Comparison of ENCODE assay signal across 14 cellular contexts in genomic region chr17:29107933-29108805, GRCh38.
DNase-seq lines count a peak whose midpoint lies in the region; ATAC-seq and TF ChIP-seq lines count a peak whose summit lies in the region.
"Had no signal": no experiment of that assay in that cellular context is flagged by ENCODE, and none has a peak within 500 bp of the region (broad histone marks: within the 10 kb centered on the region; RNA-seq: fewer than 3 reads in every experiment).

No MANE protein-coding gene starts in this region.

- H3K4ac ChIP-seq in mesendoderm (ENCODE audit: low read depth, low read length) = no peak overlapping the region

- in situ Hi-C loops in ACHN (cut with HindIII; ENCODE audit: low pct_ligation_motif_present, low pct_unique_long_range_greater_than_20kb, low sequenced_read_pairs) = no loop called here

- H3K27me3 ChIP-seq in mesendoderm (ENCODE audit: insufficient read depth, low read length, poor library complexity) = no peaks in the 10 kb centered on the region

- H3K4me3 Mint-ChIP-seq in activated CD4-positive, alpha-beta T cell treated with anti-CD3 and anti-CD28 coated beads, Interleukin-2, amount 10 ng/mL, durations not matched to agents 7 days and 5 days = no peak overlapping the region
- H3K4me3 Mint-ChIP-seq: central memory CD8-positive, alpha-beta T cell had no signal

- no peak overlapping the region for H3K18ac ChIP-seq in mesendoderm (ENCODE audit: low read length)

- H2AK5ac ChIP-seq in mesendoderm (ENCODE audit: low read length) = no peak overlapping the region

- ATAC-seq in GM21515 (IDR thresholded peaks at IDR 0.05; ENCODE audit: unreplicated experiment) = no peak

- H3K36me3 Mint-ChIP-seq in activated CD4-positive, alpha-beta T cell treated with anti-CD3 and anti-CD28 coated beads, Interleukin-2, amount 10 ng/mL, durations not matched to agents 7 days and 5 days (ENCODE audit: low read depth) = peaks cover 31% of the 10 kb centered on the region

- no CpG with 5 or more reads among the region's 10 CpGs for WGBS in mesendoderm (ENCODE audit: extremely low coverage, insufficient coverage, low lambda C conversion rate)

- CTCF ChIA-PET in activated CD4-positive, alpha-beta T cell treated with anti-CD3 and anti-CD28 coated beads, Interleukin-2, amount 10 ng/mL, durations not matched to agents 7 days and 5 days (lab: Charles Lee) = interaction anchor here (0.6 to 0.9 kb wide), 3 partner anchors 41 to 241 kb away, joined by 3 to 4 read pairs (median 3); no protein-coding TSS in a partner anchor

- POLR2A ChIA-PET in activated CD4-positive, alpha-beta T cell treated with anti-CD3 and anti-CD28 coated beads, Interleukin-2, amount 10 ng/mL, durations not matched to agents 7 days and 5 days (lab: Charles Lee) = no interaction called here

- H3K27ac ChIP-seq in mesendoderm (ENCODE audit: low read depth, low read length) = no peak overlapping the region
- H3K27ac ChIP-seq: prostate gland, thoracic aorta had no signal

- H2BK120ac ChIP-seq in mesendoderm (ENCODE audit: low read depth, low read length) = no peak overlapping the region

- no peaks in the 10 kb centered on the region for H3K79me2 ChIP-seq in mesendoderm (ENCODE audit: control insufficient read depth, insufficient read depth, low read length)

- H2BK15ac ChIP-seq in mesendoderm (replicated peaks; ENCODE audit: low read depth) = no peak overlapping the region

- H3K23ac ChIP-seq in mesendoderm (ENCODE audit: low read length) = no peak overlapping the region

- no peak overlapping the region for H2BK5ac ChIP-seq in mesendoderm (ENCODE audit: low read length)

- no peaks in the 10 kb centered on the region for H3K79me1 ChIP-seq in mesendoderm (ENCODE audit: low read length)

- H3K27ac Mint-ChIP-seq in activated CD4-positive, alpha-beta T cell treated with anti-CD3 and anti-CD28 coated beads, Interleukin-2, amount 10 ng/mL, durations not matched to agents 7 days and 5 days = no peak overlapping the region

- H3K4me2 ChIP-seq in mesendoderm (ENCODE audit: low read length) = no peak overlapping the region

- peaks cover 2% of the 10 kb centered on the region for H3K4me1 ChIP-seq in mesendoderm (ENCODE audit: control insufficient read depth, low read depth, low read length)
- H3K4me1 ChIP-seq: prostate gland had no signal

- H3K9me3 Mint-ChIP-seq in activated CD4-positive, alpha-beta T cell treated with anti-CD3 and anti-CD28 coated beads, Interleukin-2, amount 10 ng/mL, durations not matched to agents 7 days and 5 days = no peaks in the 10 kb centered on the region
- H3K9me3 Mint-ChIP-seq: central memory CD8-positive, alpha-beta T cell had no signal

- H4K5ac ChIP-seq in mesendoderm (ENCODE audit: low read length) = no peak overlapping the region

- DNase-seq in ACHN (peak; percentile 45), LoVo (ENCODE audit: low spot score) (peak; percentile 28), choroid plexus epithelial cell (ENCODE audit: low read depth) (peak; percentile 20), mesendoderm (peak; percentile 44), medulla oblongata (ENCODE audit: extremely low spot score) (no peak), NCI-H2171 (lab: John Stamatoyannopoulos, UW) (no peak)
- DNase-seq in activated CD4-positive, alpha-beta T cell treated with anti-CD3 and anti-CD28 coated beads, Interleukin-2, amount 10 ng/mL, durations not matched to agents 7 days and 5 days = no peak
- DNase-seq: AML-193, KG1, RPMI8226 had no signal

- no peak overlapping the region for H4K8ac ChIP-seq in mesendoderm (ENCODE audit: low read depth, low read length)

- H3K56ac ChIP-seq in mesendoderm (ENCODE audit: low read length) = peak overlapping the region; percentile 26

- H3K36me3 ChIP-seq in mesendoderm (ENCODE audit: control insufficient read depth, insufficient read depth, low read length) = no peaks in the 10 kb centered on the region

- no peaks in the 10 kb centered on the region for H3K27me3 Mint-ChIP-seq in activated CD4-positive, alpha-beta T cell treated with anti-CD3 and anti-CD28 coated beads, Interleukin-2, amount 10 ng/mL, durations not matched to agents 7 days and 5 days
- H3K27me3 Mint-ChIP-seq: central memory CD8-positive, alpha-beta T cell had no signal

- TF ChIP-seq CTCF in choroid plexus epithelial cell (conservative IDR thresholded peaks at IDR 0.05; ENCODE audit: low read depth, low read length) = no peak

- no peak overlapping the region for H3K4me3 ChIP-seq in choroid plexus epithelial cell (ENCODE audit: low read depth, low read length)
- no peak overlapping the region for H3K4me3 ChIP-seq in mesendoderm (ENCODE audit: low read length)
- H3K4me3 ChIP-seq: prostate gland, thoracic aorta had no signal

- no peaks in the 10 kb centered on the region for H3K4me1 Mint-ChIP-seq in activated CD4-positive, alpha-beta T cell treated with anti-CD3 and anti-CD28 coated beads, Interleukin-2, amount 10 ng/mL, durations not matched to agents 7 days and 5 days

- peak overlapping the region; percentile 5 for H3K9ac ChIP-seq in mesendoderm (ENCODE audit: low read length)

Comparison
In these comparisons a context has a peak if more than half of its experiments do, and no peak if none do; other contexts are left out.
1. DNase-seq: peak in ACHN (single experiment), LoVo (single experiment), choroid plexus epithelial cell (single experiment) and mesendoderm (single experiment); none in medulla oblongata (single experiment), activated CD4-positive, alpha-beta T cell treated with anti-CD3 and anti-CD28 coated beads, Interleukin-2, amount 10 ng/mL, durations not matched to agents 7 days and 5 days (single experiment) and NCI-H2171 (single experiment).